ENCODE assay signal across 12 cellular contexts in genomic region chrX:10112510-10112909, GRCh38. TPM values are rescaled to one million over a fixed set of nuclear protein-coding genes. Genes with fewer than 3 reads are reported as not detected.
DNase-seq lines count a peak whose midpoint lies in the region; ATAC-seq and TF ChIP-seq lines count a peak whose summit lies in the region.
"Had no signal": no experiment of that assay in that cellular context is flagged by ENCODE, and none has a peak within 500 bp of the region (broad histone marks: within the 10 kb centered on the region; RNA-seq: fewer than 3 reads in every experiment).

No MANE protein-coding gene starts in this region.

- peaks cover 57% of the 10 kb centered on the region for H3K4me1 Mint-ChIP-seq in activated CD8-positive, alpha-beta memory T cell treated with anti-CD3 and anti-CD28 coated beads, Interleukin-2, amount 10 ng/mL, durations not matched to agents 7 days and 5 days
- H3K4me1 Mint-ChIP-seq in nephron progenitor cell, result peaks cover 27% of the 10 kb centered on the region

- peaks cover 20% of the 10 kb centered on the region for H3K36me3 Mint-ChIP-seq in activated CD8-positive, alpha-beta memory T cell treated with anti-CD3 and anti-CD28 coated beads, Interleukin-2, amount 10 ng/mL, durations not matched to agents 7 days and 5 days
- H3K36me3 Mint-ChIP-seq in nephron progenitor cell (ENCODE audit: low read depth), result peaks cover 54% of the 10 kb centered on the region

- TF ChIP-seq POLR2A in Peyer's patch (IDR thresholded peaks at IDR 0.05), result no peak

- peaks cover 0 to 6% (median 0%) of the 10 kb centered on the region in 3 donors for H3K36me3 ChIP-seq in Peyer's patch
- H3K36me3 ChIP-seq in SJCRH30, result no peaks in the 10 kb centered on the region

- H3K27me3 Mint-ChIP-seq in activated CD8-positive, alpha-beta memory T cell treated with anti-CD3 and anti-CD28 coated beads, Interleukin-2, amount 10 ng/mL, durations not matched to agents 7 days and 5 days, result no peaks in the 10 kb centered on the region
- H3K27me3 Mint-ChIP-seq in nephron progenitor cell (ENCODE audit: low read depth, poor library complexity), result no peaks in the 10 kb centered on the region

- H3K4me1 ChIP-seq in Peyer's patch (peaks cover 0 to 22% (median 6%) of the 10 kb centered on the region in 4 donors), SJCRH30 (no peaks in the 10 kb centered on the region)

- CTCF ChIA-PET in activated CD8-positive, alpha-beta memory T cell treated with anti-CD3 and anti-CD28 coated beads, Interleukin-2, amount 10 ng/mL, durations not matched to agents 7 days and 5 days (lab: Charles Lee), result interaction anchor here (1.3 to 8.0 kb wide), 7 partner anchors 13 to 115 kb away, joined by 3 to 47 read pairs (median 6); no protein-coding TSS in a partner anchor

- H3K27ac ChIP-seq in Peyer's patch (peak overlapping the region in 3 of 4 donors; percentile 81 to 88 (median 82)), SJCRH30 (no peak overlapping the region)

- H3K4me3 Mint-ChIP-seq in activated CD8-positive, alpha-beta memory T cell treated with anti-CD3 and anti-CD28 coated beads, Interleukin-2, amount 10 ng/mL, durations not matched to agents 7 days and 5 days, result peak overlapping the region; percentile 31
- H3K4me3 Mint-ChIP-seq in nephron progenitor cell, result no peak overlapping the region

- DNase-seq in activated CD8-positive, alpha-beta memory T cell treated with anti-CD3 and anti-CD28 coated beads, Interleukin-2, amount 10 ng/mL, durations not matched to agents 7 days and 5 days, result no peak
- no peak for DNase-seq in activated CD8-positive, alpha-beta memory T cell treated with anti-CD3 and anti-CD28 coated beads, Interleukin-2, amount 50 U/mL, for 4 hours
- DNase-seq in Peyer's patch, result no peak
- no peak for DNase-seq in nephron progenitor cell
- DNase-seq in HuH-7.5 (ENCODE audit: low spot score), result no peak
- no peak for DNase-seq in NCI-H2081 treated with DMSO at 0.1 percent for 48 hours (lab: John Stamatoyannopoulos, UW)
- DNase-seq in SJCRH30, result no peak
- DNase-seq: activated CD4-positive, alpha-beta T cell treated with anti-CD3 and anti-CD28 coated beads, Interleukin-2, amount 50 U/mL, for 4 hours; GDM1; kidney glomerular epithelial cell; NCI-H2029 had no signal

- TF ChIP-seq CTCF in Peyer's patch (IDR thresholded peaks at IDR 0.05), result no peak
- no peak for TF ChIP-seq CTCF in nephron progenitor cell (IDR thresholded peaks at IDR 0.05)

- H3K4me3 ChIP-seq in Peyer's patch (no peak overlapping the region), SJCRH30 (no peak overlapping the region)

- H3K27ac Mint-ChIP-seq in activated CD8-positive, alpha-beta memory T cell treated with anti-CD3 and anti-CD28 coated beads, Interleukin-2, amount 10 ng/mL, durations not matched to agents 7 days and 5 days, result peak overlapping the region; percentile 99
- peak overlapping the region; percentile 52 for H3K27ac Mint-ChIP-seq in nephron progenitor cell

- no peaks in the 10 kb centered on the region for H3K9me3 Mint-ChIP-seq in activated CD8-positive, alpha-beta memory T cell treated with anti-CD3 and anti-CD28 coated beads, Interleukin-2, amount 10 ng/mL, durations not matched to agents 7 days and 5 days (ENCODE audit: low read depth)
- peaks cover 50% of the 10 kb centered on the region for H3K9me3 Mint-ChIP-seq in nephron progenitor cell

- H3K27me3 ChIP-seq in Peyer's patch (no peaks in the 10 kb centered on the region), SJCRH30 (no peaks in the 10 kb centered on the region)

- ATAC-seq in activated CD8-positive, alpha-beta memory T cell treated with anti-CD3 and anti-CD28 coated beads, Interleukin-2, amount 10 ng/mL, durations not matched to agents 7 days and 5 days, result no peak
- peak; percentile 71 for ATAC-seq in HG02588 (IDR thresholded peaks at IDR 0.05; ENCODE audit: unreplicated experiment)

- H3K9me3 ChIP-seq in Peyer's patch (no peaks in the 10 kb centered on the region), SJCRH30 (replicated peaks) (no peaks in the 10 kb centered on the region)

RNA-seq across cellular contexts. Expression of gene CLCN4, which starts 44.3 kb away (rescaled TPM):
- total RNA-seq in activated CD8-positive, alpha-beta memory T cell treated with anti-CD3 and anti-CD28 coated beads, Interleukin-2, amount 10 ng/mL, durations not matched to agents 7 days and 5 days, result under 1 TPM; 0.03 to 0.16 TPM
- 1 to 10 TPM in 2 of 4 donors, under 1 TPM in 1, not detected in 1; 0.35 to 4.3 (median 1.7) TPM for total RNA-seq in Peyer's patch
- 16.5 and 17.2 TPM in 2 replicates for total RNA-seq in SJCRH30 (2014; rRNA removed; shearing (Covaris generic))
